Comparison of ENCODE assay signal across 8 cellular contexts in genomic region chr16:528111-529011, GRCh38. TPM values are rescaled to one million over a fixed set of nuclear protein-coding genes. Genes with fewer than 3 reads are reported as not detected.
A peak's percentile ranks its signal among the peaks of the same experiment; 100 is the strongest.
DNase-seq lines count a peak whose midpoint lies in the region; ATAC-seq and TF ChIP-seq lines count a peak whose summit lies in the region.

No MANE protein-coding gene starts in this region.

- H3K27me3 Mint-ChIP-seq in CD4-positive, alpha-beta T cell, result no peaks in the 10 kb centered on the region
- no peaks in the 10 kb centered on the region for H3K27me3 Mint-ChIP-seq in activated T-cell treated with anti-CD3 and anti-CD28 coated beads, Interleukin-2, amount 50 U/mL, for 24 hours

- no CpG with 5 or more reads among the region's 55 CpGs for WGBS in gastroesophageal sphincter (ENCODE audit: low coverage in 1 of 2), 2 donors

- H3K4me1 Mint-ChIP-seq in CD4-positive, alpha-beta T cell (ENCODE audit: low read depth), result peaks cover 25% of the 10 kb centered on the region
- peaks cover 51% of the 10 kb centered on the region for H3K4me1 Mint-ChIP-seq in activated T-cell treated with anti-CD3 and anti-CD28 coated beads, Interleukin-2, amount 50 U/mL, for 24 hours (ENCODE audit: low read depth)

- peak overlapping the region; percentile 44 to 69 for H3K4me3 ChIP-seq in gastroesophageal sphincter

- CTCF ChIA-PET in CD4-positive, alpha-beta T cell (lab: Charles Lee), result interaction anchor here (0.8 to 1.0 kb wide), 2 partner anchors 108 to 127 kb away, joined by 3 read pairs; partner anchors contain the start of genes DECR2 and METTL26

- peaks cover 3 to 69% (median 37%) of the 10 kb centered on the region in 3 donors for H3K4me1 ChIP-seq in gastroesophageal sphincter

- no peaks in the 10 kb centered on the region for H3K9me3 Mint-ChIP-seq in CD4-positive, alpha-beta T cell
- H3K9me3 Mint-ChIP-seq in activated T-cell treated with anti-CD3 and anti-CD28 coated beads, Interleukin-2, amount 50 U/mL, for 24 hours, result no peaks in the 10 kb centered on the region

- no peak for ATAC-seq in CD4-positive, alpha-beta T cell (ENCODE audit: poor library complexity)
- ATAC-seq in GM21529 (IDR thresholded peaks at IDR 0.05; ENCODE audit: unreplicated experiment) (peak; percentile 8), gastroesophageal sphincter (peak; percentile 0)
- no peak for ATAC-seq in activated CD4-positive, CD25-positive, alpha-beta regulatory T cell treated with anti-CD3 and anti-CD28 coated beads, Interleukin-2, amount 50 U/mL, for 24 hours

- no peaks in the 10 kb centered on the region for H3K27me3 ChIP-seq in CD4-positive, alpha-beta T cell (ENCODE audit: control insufficient read depth, insufficient read depth, low read length)
- H3K27me3 ChIP-seq in gastroesophageal sphincter, result no peaks in the 10 kb centered on the region

- POLR2A ChIA-PET in CD4-positive, alpha-beta T cell (lab: Charles Lee), result interaction anchor here (0.8 to 1.3 kb wide), 8 partner anchors 38 to 200 kb away, joined by 3 to 11 read pairs (median 4); partner anchors contain the start of genes METTL26, NHLRC4, PIGQ and RAB40C

- no peaks in the 10 kb centered on the region for H3K36me3 Mint-ChIP-seq in CD4-positive, alpha-beta T cell (ENCODE audit: low read depth)
- H3K36me3 Mint-ChIP-seq in activated T-cell treated with anti-CD3 and anti-CD28 coated beads, Interleukin-2, amount 50 U/mL, for 24 hours (ENCODE audit: low read depth), result peaks cover 56% of the 10 kb centered on the region

- intact Hi-C loops in CD4-positive, alpha-beta T cell (cut with DNase I, micrococcal nuclease), result loop anchor here (5.0 kb wide), 4 partner anchors 84 to 301 kb away; partner anchors contain the start of genes LUC7L (in 1 of the 2), PGAP6 (in 1 of the 2) and RAB11FIP3 (in 1 of the 2)

- TF ChIP-seq POLR2A in gastroesophageal sphincter (IDR thresholded peaks at IDR 0.05), result no peak

- DNase-seq in CD4-positive, alpha-beta T cell, result peak in 3 of 10 experiments; percentile 8 to 21 (median 19)
- peak; percentile 62 for DNase-seq in MV-4-11 (lab: John Stamatoyannopoulos, UW)
- DNase-seq in activated T-cell treated with anti-CD3 and anti-CD28 coated beads, Interleukin-2, amount 50 U/mL, for 24 hours, result peak; percentile 67
- DNase-seq in renal cortical epithelial cell (ENCODE audit: low read depth), result peak; percentile 51
- no peak for DNase-seq in DMS114 treated with DMSO at 0.1 percent for 48 hours (lab: John Stamatoyannopoulos, UW; ENCODE audit: unreplicated experiment)

- TF ChIP-seq EP300 in gastroesophageal sphincter (IDR thresholded peaks at IDR 0.05), result no peak

- peak overlapping the region; percentile 90 for H3K4me3 Mint-ChIP-seq in CD4-positive, alpha-beta T cell
- peak overlapping the region; percentile 95 for H3K4me3 Mint-ChIP-seq in activated T-cell treated with anti-CD3 and anti-CD28 coated beads, Interleukin-2, amount 50 U/mL, for 24 hours

- H3K9me3 ChIP-seq in CD4-positive, alpha-beta T cell (ENCODE audit: control insufficient read depth, low read length), result no peaks in the 10 kb centered on the region
- no peaks in the 10 kb centered on the region for H3K9me3 ChIP-seq in gastroesophageal sphincter

- peaks cover 0 to 6% of the 10 kb centered on the region in 2 donors for H3K36me3 ChIP-seq in gastroesophageal sphincter

- H3K27ac ChIP-seq in CD4-positive, alpha-beta T cell (ENCODE audit: low read depth, low read length), result no peak overlapping the region
- peak overlapping the region; percentile 5 to 99 (median 98) for H3K27ac ChIP-seq in gastroesophageal sphincter

- TF ChIP-seq CTCF in CD4-positive, alpha-beta T cell (IDR thresholded peaks at IDR 0.05), result no peak
- TF ChIP-seq CTCF in gastroesophageal sphincter (IDR thresholded peaks at IDR 0.05), result no peak

- H3K27ac Mint-ChIP-seq in CD4-positive, alpha-beta T cell, result peak overlapping the region; percentile 80
- H3K27ac Mint-ChIP-seq in activated T-cell treated with anti-CD3 and anti-CD28 coated beads, Interleukin-2, amount 50 U/mL, for 24 hours, result peak overlapping the region; percentile 97

RNA-seq across cellular contexts. Expression of gene CAPN15, which starts 0.8 kb away (rescaled TPM):
- 10 to 100 TPM; 35.5 to 36.9 TPM for total RNA-seq in CD4-positive, alpha-beta T cell
- total RNA-seq in gastroesophageal sphincter (10 to 100 TPM; 21.8 to 42.7 (median 29.2) TPM), renal cortical epithelial cell (41.7 and 82.0 TPM in 2 replicates)

RNA-seq across cellular contexts. Expression of gene PRR35, which starts 31.8 kb away (rescaled TPM):
- total RNA-seq in CD4-positive, alpha-beta T cell, result not detected
- total RNA-seq in gastroesophageal sphincter (not detected), renal cortical epithelial cell (0.05 TPM in 1 of 2 replicates, not detected in the other)

RNA-seq across cellular contexts. Expression of gene NHLRC4, which starts 38.4 kb away (rescaled TPM):
- total RNA-seq in CD4-positive, alpha-beta T cell, result under 1 TPM; 0.45 to 0.55 TPM
- 1 to 10 TPM in 2 of 4 donors, under 1 TPM in 2; 0.47 to 2.9 (median 0.87) TPM for total RNA-seq in gastroesophageal sphincter
- 0.85 TPM in 1 of 2 replicates, not detected in the other for total RNA-seq in renal cortical epithelial cell

RNA-seq across cellular contexts. Expression of gene PIGQ, which starts 41.4 kb away (rescaled TPM):
- total RNA-seq in CD4-positive, alpha-beta T cell, result 10 to 100 TPM; 22.8 to 27.0 TPM
- total RNA-seq in gastroesophageal sphincter, result 10 to 100 TPM; 30.4 to 42.4 (median 36.8) TPM
- total RNA-seq in renal cortical epithelial cell, result 30.9 and 68.5 TPM in 2 replicates

Comparison
In these comparisons a context has a peak if more than half of its experiments do, and no peak if none do; other contexts are left out.
1. ATAC-seq: peak in GM21529 (single experiment) and gastroesophageal sphincter (single experiment); none in CD4-positive, alpha-beta T cell (single experiment) and activated CD4-positive, CD25-positive, alpha-beta regulatory T cell treated with anti-CD3 and anti-CD28 coated beads, Interleukin-2, amount 50 U/mL, for 24 hours (0 of 2).